Comparison of ENCODE assay signal across 1 cellular context in genomic region chr22:43205261-43205691, GRCh38.
TF ChIP-seq lines count a peak whose summit lies in the region.

No MANE protein-coding gene starts in this region.

TF ChIP-seq in K562, 482 proteins besides CTCF, POLR2A, EP300 and RAD21:
- no peak for TF ChIP-seq SMC3 (conservative IDR thresholded peaks at IDR 0.05; ENCODE audit: insufficient read depth, low read depth, low read length)
- TF ChIP-seq EGR1 (conservative IDR thresholded peaks at IDR 0.05) = peak; percentile 60
- TF ChIP-seq ZNF584 (CRISPR knock-in tag; IDR thresholded peaks at IDR 0.05; ENCODE audit: low read depth) = no peak
- no peak for TF ChIP-seq MCM3 (IDR thresholded peaks at IDR 0.05)
- no peak for TF ChIP-seq TRIM24 (IDR thresholded peaks at IDR 0.05)
- TF ChIP-seq STAG1 (CRISPR knock-in tag; IDR thresholded peaks at IDR 0.05; ENCODE audit: borderline replicate concordance) = no peak
